Comparison of ENCODE assay signal across 1 cellular context in genomic region chr10:77919713-77920108, GRCh38.
TF ChIP-seq lines count a peak whose summit lies in the region.

No MANE protein-coding gene starts in this region.

TF ChIP-seq in HEK293, 187 proteins besides CTCF, POLR2A, EP300 and RAD21 (continued from another document and continues in another):
- TF ChIP-seq REST (tag by site-specific recombination; IDR thresholded peaks at IDR 0.05) (no peak), ZBTB1 (tag by site-specific recombination; IDR thresholded peaks at IDR 0.05) (no peak), MYNN (tag by site-specific recombination; IDR thresholded peaks at IDR 0.05; ENCODE audit: borderline replicate concordance) (no peak), ZNF600 (tag by site-specific recombination; IDR thresholded peaks at IDR 0.05) (peak; percentile 73), ZNF623 (tag by site-specific recombination; IDR thresholded peaks at IDR 0.05) (no peak), ZSCAN23 (tag by site-specific recombination; IDR thresholded peaks at IDR 0.05) (no peak), ZNF514 (tag by site-specific recombination; IDR thresholded peaks at IDR 0.05) (no peak), PATZ1 (tag by site-specific recombination; IDR thresholded peaks at IDR 0.05) (no peak), ZNF335 (tag by site-specific recombination; conservative IDR thresholded peaks at IDR 0.05) (no peak), MZF1 (tag by site-specific recombination; IDR thresholded peaks at IDR 0.05; ENCODE audit: borderline replicate concordance) (no peak), ZNF354C (tag by site-specific recombination; IDR thresholded peaks at IDR 0.05; ENCODE audit: borderline replicate concordance, low read depth) (no peak), ZNF830 (tag by site-specific recombination; IDR thresholded peaks at IDR 0.05; ENCODE audit: low read depth) (no peak), ZNF404 (tag by site-specific recombination; IDR thresholded peaks at IDR 0.05) (no peak), ZNF530 (tag by site-specific recombination; IDR thresholded peaks at IDR 0.05; ENCODE audit: low read depth) (no peak), ZNF155 (tag by site-specific recombination; IDR thresholded peaks at IDR 0.05) (no peak), ZBTB20 (tag by site-specific recombination; IDR thresholded peaks at IDR 0.05) (no peak), ZNF560 (tag by site-specific recombination; IDR thresholded peaks at IDR 0.05; ENCODE audit: borderline replicate concordance) (no peak), PRDM1 (tag by site-specific recombination; IDR thresholded peaks at IDR 0.05) (0 out of 2 replicates have a peak, but pooled peaks have one; percentile 35), ZNF175 (tag by site-specific recombination; IDR thresholded peaks at IDR 0.05) (no peak), ZNF768 (tag by site-specific recombination; IDR thresholded peaks at IDR 0.05) (no peak), ZNF292 (tag by site-specific recombination; IDR thresholded peaks at IDR 0.05; ENCODE audit: borderline replicate concordance, low read depth) (no peak), ZNF48 (tag by site-specific recombination; IDR thresholded peaks at IDR 0.05) (no peak), ZNF157 (tag by site-specific recombination; IDR thresholded peaks at IDR 0.05) (no peak), KLF8 (tag by site-specific recombination; IDR thresholded peaks at IDR 0.05) (no peak), TCF7L2 (IDR thresholded peaks at IDR 0.05; ENCODE audit: borderline replicate concordance, low read depth, low read length) (no peak), ZNF362 (tag by site-specific recombination; IDR thresholded peaks at IDR 0.05) (no peak), ZSCAN18 (tag by site-specific recombination; IDR thresholded peaks at IDR 0.05) (no peak), HOXC10 (CRISPR knock-in tag; IDR thresholded peaks at IDR 0.05) (no peak), HIC1 (tag by site-specific recombination; IDR thresholded peaks at IDR 0.05) (0 out of 2 replicates have a peak, but pooled peaks have one; percentile 31), ZBTB21 (tag by site-specific recombination; IDR thresholded peaks at IDR 0.05) (no peak), ZNF133 (tag by site-specific recombination; IDR thresholded peaks at IDR 0.05) (no peak), ZBTB44 (tag by site-specific recombination; IDR thresholded peaks at IDR 0.05) (no peak), REPIN1 (tag by site-specific recombination; IDR thresholded peaks at IDR 0.05; ENCODE audit: low read depth) (no peak), TRIM28 (IDR thresholded peaks at IDR 0.05; ENCODE audit: borderline replicate concordance, low read length) (no peak), ZSCAN5A (tag by site-specific recombination; IDR thresholded peaks at IDR 0.05) (no peak), ZNF645 (tag by site-specific recombination; IDR thresholded peaks at IDR 0.05) (no peak), ZNF571 (tag by site-specific recombination; IDR thresholded peaks at IDR 0.05) (no peak), ZNF626 (tag by site-specific recombination; IDR thresholded peaks at IDR 0.05) (no peak), ZNF629 (tag by site-specific recombination; IDR thresholded peaks at IDR 0.05) (0 out of 2 replicates have a peak, but pooled peaks have one; percentile 32), ZNF561 (tag by site-specific recombination; IDR thresholded peaks at IDR 0.05; ENCODE audit: borderline replicate concordance) (no peak), ZNF624 (tag by site-specific recombination; IDR thresholded peaks at IDR 0.05) (no peak), ZNF777 (tag by site-specific recombination; IDR thresholded peaks at IDR 0.05; ENCODE audit: borderline replicate concordance) (no peak), ZNF366 (tag by site-specific recombination; conservative IDR thresholded peaks at IDR 0.05) (0 out of 2 replicates have a peak, but pooled peaks have one; percentile 57), ZNF776 (tag by site-specific recombination; IDR thresholded peaks at IDR 0.05; ENCODE audit: borderline replicate concordance) (no peak), PRDM6 (tag by site-specific recombination; IDR thresholded peaks at IDR 0.05) (no peak), ZNF658 (tag by site-specific recombination; IDR thresholded peaks at IDR 0.05) (no peak), AEBP2 (tag by site-specific recombination; IDR thresholded peaks at IDR 0.05; ENCODE audit: borderline replicate concordance) (no peak), SCRT1 (tag by site-specific recombination; IDR thresholded peaks at IDR 0.05; ENCODE audit: borderline replicate concordance) (no peak), ZNF302 (tag by site-specific recombination; IDR thresholded peaks at IDR 0.05; ENCODE audit: low read depth) (no peak)
